In genomic region chr15:75367406-75367912, GRCh38 we compare ENCODE assay signal across 8 cellular contexts. TPM values are rescaled to one million over a fixed set of nuclear protein-coding genes. Genes with fewer than 3 reads are reported as not detected.
DNase-seq lines count a peak whose midpoint lies in the region; ATAC-seq, FAIRE-seq and TF ChIP-seq lines count a peak whose summit lies in the region.

No MANE protein-coding gene starts in this region.

- H3K36me3 ChIP-seq in SK-N-SH (replicated peaks in 1 of 2; ENCODE audit: control insufficient read depth in 1 of 2, insufficient read depth in 2 of 2, low read length in 1 of 2) (peaks cover 51 to 55% of the 10 kb centered on the region in 2 experiments), kidney (ENCODE audit: control insufficient read depth in 1 of 2, insufficient read depth in 2 of 2, low read length in 2 of 2) (peaks cover 34 to 50% of the 10 kb centered on the region in 2 donors), stomach (peaks cover 42 to 78% (median 67%) of the 10 kb centered on the region in 4 donors)

- H3K4me1 Mint-ChIP-seq in activated naive CD8-positive, alpha-beta T cell treated with anti-CD3 and anti-CD28 coated beads for 36 hours, result peaks cover 18% of the 10 kb centered on the region

- no peaks in the 10 kb centered on the region for H3K9me3 Mint-ChIP-seq in activated naive CD8-positive, alpha-beta T cell treated with anti-CD3 and anti-CD28 coated beads for 36 hours

- H3K4me3 ChIP-seq in SK-N-SH (ENCODE audit: low read depth in 2 of 2, low read length in 1 of 2) (peak overlapping the region; percentile 73 to 92), kidney (ENCODE audit: low read length in 2 of 2) (peak overlapping the region; percentile 52 to 84), stomach (peak overlapping the region; percentile 82 to 90 (median 88))

- H3K4me1 ChIP-seq in SK-N-SH (ENCODE audit: control insufficient read depth in 1 of 2, insufficient read depth in 2 of 2, low read depth in 1 of 2, low read length in 1 of 2) (peaks cover 5 to 16% of the 10 kb centered on the region in 2 experiments; a peak in 3 of 4 replicates), kidney (ENCODE audit: control insufficient read depth in 1 of 2, insufficient read depth in 1 of 2, low read depth in 1 of 2, low read length in 2 of 2) (peaks cover 15 to 17% of the 10 kb centered on the region in 2 donors), stomach (peaks cover 19 to 30% (median 26%) of the 10 kb centered on the region in 4 donors)

- POLR2A ChIA-PET in SK-N-SH (lab: Yijun Ruan, JAX), result interaction anchor here (0.7 to 2.5 kb wide), 12 partner anchors 8 to 315 kb away, joined by 3 to 21 read pairs (median 6); partner anchors contain the start of genes IMP3, SIN3A, SNUPN and SNX33

- H3K9ac ChIP-seq in SK-N-SH, result peak overlapping the region; percentile 96; the same call in 1 of the 2 replicates
- H3K9ac ChIP-seq in kidney (ENCODE audit: low read length in 2 of 2), result peak overlapping the region; percentile 21 to 42

- TF ChIP-seq EP300 in SK-N-SH (IDR thresholded peaks at IDR 0.05; ENCODE audit: borderline replicate concordance in 1 of 2, low read depth in 1 of 2, low read length in 1 of 2) (no peak), stomach (IDR thresholded peaks at IDR 0.05) (no peak)

- H3K4me2 ChIP-seq in SK-N-SH, result peak overlapping the region; percentile 92

- DNase-seq in SK-N-SH (no peak), kidney (peak; percentile 45), stomach (no peak), NCI-H2081 treated with DMSO at 0.1 percent for 48 hours (lab: John Stamatoyannopoulos, UW) (no peak), NCI-H345 (lab: John Stamatoyannopoulos, UW) (no peak), NCI-H2171 (lab: John Stamatoyannopoulos, UW) (no peak)
- DNase-seq in activated naive CD8-positive, alpha-beta T cell treated with anti-CD3 and anti-CD28 coated beads for 36 hours, result no peak

- intact Hi-C loops in kidney (cut with DNase I) (no loop called here), stomach (cut with DNase I; ENCODE audit: low total_unique reads) (no loop called here)

- 42% methylated on average over 6 of the region's 7 CpGs for WGBS in SK-N-SH (ENCODE audit: low lambda C conversion rate)
- WGBS in stomach, 5 donors, result 27 to 43% (median 34%) methylated on average over 7 of the region's 7 CpGs

- H3K79me2 ChIP-seq in SK-N-SH (ENCODE audit: insufficient read depth), result peaks cover 36% of the 10 kb centered on the region

- H3K27me3 Mint-ChIP-seq in activated naive CD8-positive, alpha-beta T cell treated with anti-CD3 and anti-CD28 coated beads for 36 hours, result no peaks in the 10 kb centered on the region

- TF ChIP-seq CTCF in SK-N-SH (IDR thresholded peaks at IDR 0.05) (no peak; the same call in 1 of the 2 replicates), kidney (IDR thresholded peaks at IDR 0.05; ENCODE audit: borderline replicate concordance, extremely low read depth, insufficient read depth) (no peak), stomach (IDR thresholded peaks at IDR 0.05) (peak in 1 of 7 experiments; percentile 60)

- H3F3A ChIP-seq in SK-N-SH (replicated peaks; ENCODE audit: insufficient read depth), result peaks cover 10% of the 10 kb centered on the region

- peak overlapping the region; percentile 92 for H3K4me3 Mint-ChIP-seq in activated naive CD8-positive, alpha-beta T cell treated with anti-CD3 and anti-CD28 coated beads for 36 hours

- TF ChIP-seq RAD21 in SK-N-SH (IDR thresholded peaks at IDR 0.05; ENCODE audit: low read length), result no peak

- H3K27ac ChIP-seq in SK-N-SH (ENCODE audit: low read depth in 2 of 2, low read length in 1 of 2) (peak overlapping the region in 1 of 2 experiments; percentile 92; a peak in 2 of 4 replicates), kidney (ENCODE audit: low read depth in 2 of 2, low read length in 2 of 2) (peak overlapping the region; percentile 70 to 99), stomach (peak overlapping the region in 4 of 5 donors; percentile 99 to 100 (median 100))

- ATAC-seq in SK-N-SH treated with all-trans-retinoic acid at 6 μM for 48 hours, result no peak

- TF ChIP-seq POLR2A in stomach (IDR thresholded peaks at IDR 0.05), result no peak

- no peaks in the 10 kb centered on the region for H3K9me2 ChIP-seq in SK-N-SH

- peaks cover 18% of the 10 kb centered on the region for H3K36me3 Mint-ChIP-seq in activated naive CD8-positive, alpha-beta T cell treated with anti-CD3 and anti-CD28 coated beads for 36 hours

- CTCF ChIA-PET in SK-N-SH (lab: Yijun Ruan, JAX), result interaction anchor here (0.5 to 3.5 kb wide), 45 partner anchors 8 to 844 kb away, joined by 3 to 29 read pairs (median 4); partner anchors contain the start of genes C15orf39, IMP3, NEIL1 and PPCDC

- peak overlapping the region; percentile 80 for H3K27ac Mint-ChIP-seq in activated naive CD8-positive, alpha-beta T cell treated with anti-CD3 and anti-CD28 coated beads for 36 hours

- H4K20me1 ChIP-seq in SK-N-SH (ENCODE audit: insufficient read depth), result no peaks in the 10 kb centered on the region; the same call in 1 of the 2 replicates

- H3K9me3 ChIP-seq in SK-N-SH (no peaks in the 10 kb centered on the region), kidney (ENCODE audit: control insufficient read depth in 1 of 2, low read length in 2 of 2) (no peaks in the 10 kb centered on the region), stomach (no peaks in the 10 kb centered on the region)

- H3K27me3 ChIP-seq in SK-N-SH (ENCODE audit: insufficient read depth) (no peaks in the 10 kb centered on the region), stomach (no peaks in the 10 kb centered on the region)

- FAIRE-seq in kidney (lab: Jason Lieb, UNC), result no peak

- no peak overlapping the region for H2AFZ ChIP-seq in SK-N-SH (ENCODE audit: low read depth)

TF ChIP-seq in SK-N-SH, 30 proteins besides CTCF, POLR2A, EP300 and RAD21 (continues in another document):
- TF ChIP-seq JUND (IDR thresholded peaks at IDR 0.05), result no peak
- TF ChIP-seq, protein P1, sequence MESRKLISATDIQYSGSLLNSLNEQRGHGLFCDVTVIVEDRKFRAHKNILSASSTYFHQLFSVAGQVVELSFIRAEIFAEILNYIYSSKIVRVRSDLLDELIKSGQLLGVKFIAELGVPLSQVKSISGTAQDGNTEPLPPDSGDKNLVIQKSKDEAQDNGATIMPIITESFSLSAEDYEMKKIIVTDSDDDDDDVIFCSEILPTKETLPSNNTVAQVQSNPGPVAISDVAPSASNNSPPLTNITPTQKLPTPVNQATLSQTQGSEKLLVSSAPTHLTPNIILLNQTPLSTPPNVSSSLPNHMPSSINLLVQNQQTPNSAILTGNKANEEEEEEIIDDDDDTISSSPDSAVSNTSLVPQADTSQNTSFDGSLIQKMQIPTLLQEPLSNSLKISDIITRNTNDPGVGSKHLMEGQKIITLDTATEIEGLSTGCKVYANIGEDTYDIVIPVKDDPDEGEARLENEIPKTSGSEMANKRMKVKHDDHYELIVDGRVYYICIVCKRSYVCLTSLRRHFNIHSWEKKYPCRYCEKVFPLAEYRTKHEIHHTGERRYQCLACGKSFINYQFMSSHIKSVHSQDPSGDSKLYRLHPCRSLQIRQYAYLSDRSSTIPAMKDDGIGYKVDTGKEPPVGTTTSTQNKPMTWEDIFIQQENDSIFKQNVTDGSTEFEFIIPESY (IDR thresholded peaks at IDR 0.05; ENCODE audit: borderline replicate concordance, low read depth), result no peak
- TF ChIP-seq FOXM1 (IDR thresholded peaks at IDR 0.05; ENCODE audit: low read depth), result no peak
- TF ChIP-seq FOXJ3 (CRISPR knock-in tag; IDR thresholded peaks at IDR 0.05), result no peak

TF ChIP-seq in SK-N-SH treated with all-trans-retinoic acid at 6 μM for 48 hours, 23 proteins besides CTCF, POLR2A, EP300 and RAD21 (continues in another document):
- TF ChIP-seq, protein P2, sequence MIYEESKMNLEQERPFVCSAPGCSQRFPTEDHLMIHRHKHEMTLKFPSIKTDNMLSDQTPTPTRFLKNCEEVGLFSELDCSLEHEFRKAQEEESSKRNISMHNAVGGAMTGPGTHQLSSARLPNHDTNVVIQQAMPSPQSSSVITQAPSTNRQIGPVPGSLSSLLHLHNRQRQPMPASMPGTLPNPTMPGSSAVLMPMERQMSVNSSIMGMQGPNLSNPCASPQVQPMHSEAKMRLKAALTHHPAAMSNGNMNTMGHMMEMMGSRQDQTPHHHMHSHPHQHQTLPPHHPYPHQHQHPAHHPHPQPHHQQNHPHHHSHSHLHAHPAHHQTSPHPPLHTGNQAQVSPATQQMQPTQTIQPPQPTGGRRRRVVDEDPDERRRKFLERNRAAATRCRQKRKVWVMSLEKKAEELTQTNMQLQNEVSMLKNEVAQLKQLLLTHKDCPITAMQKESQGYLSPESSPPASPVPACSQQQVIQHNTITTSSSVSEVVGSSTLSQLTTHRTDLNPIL (CRISPR knock-in tag; IDR thresholded peaks at IDR 0.05; ENCODE audit: low read depth), result no peak
- TF ChIP-seq ARNTL (CRISPR knock-in tag; IDR thresholded peaks at IDR 0.05; ENCODE audit: borderline replicate concordance, low read depth), result no peak
- TF ChIP-seq ZFP30 (CRISPR knock-in tag; IDR thresholded peaks at IDR 0.05), result no peak
- no peak for TF ChIP-seq RARB (CRISPR knock-in tag; IDR thresholded peaks at IDR 0.05)
- TF ChIP-seq TCF4 (CRISPR knock-in tag; IDR thresholded peaks at IDR 0.05; ENCODE audit: borderline replicate concordance), result no peak
- TF ChIP-seq OSR1 (CRISPR knock-in tag; IDR thresholded peaks at IDR 0.05), result no peak
- no peak for TF ChIP-seq SNAI2 (CRISPR knock-in tag; IDR thresholded peaks at IDR 0.05)

RNA-seq across cellular contexts. Expression of gene MAN2C1, which starts 0.9 kb away (rescaled TPM):
- polyA plus RNA-seq in SK-N-SH (2012; rRNA removed) (132 and 169 TPM in 2 replicates), kidney (ENCODE audit: insufficient read depth, low read depth, low replicate concordance) (126 TPM), stomach (100 to 1,000 TPM; 103 to 143 (median 135) TPM)
- polyA plus RNA-seq in SK-N-SH (2012; cell fraction: cytosol; rRNA removed), result 8.8 and 16.5 TPM in 2 replicates
- 1,319 and 1,662 TPM in 2 replicates for polyA plus RNA-seq in SK-N-SH (2012; cell fraction: nucleus; rRNA removed)
- total RNA-seq in activated naive CD8-positive, alpha-beta T cell treated with anti-CD3 and anti-CD28 coated beads for 36 hours, result 100 to 1,000 TPM; 123 to 135 TPM
- total RNA-seq in kidney (246 TPM), stomach (100 to 1,000 TPM; 256 to 629 (median 539) TPM)

RNA-seq across cellular contexts. Expression of gene NEIL1, which starts 20.6 kb away (rescaled TPM):
- polyA plus RNA-seq in SK-N-SH (2012; rRNA removed) (11.4 and 12.0 TPM in 2 replicates), kidney (ENCODE audit: insufficient read depth, low read depth, low replicate concordance) (22.6 TPM), stomach (10 to 100 TPM; 18.2 to 38.6 (median 23.5) TPM)
- 2.1 and 2.8 TPM in 2 replicates for polyA plus RNA-seq in SK-N-SH (2012; cell fraction: cytosol; rRNA removed)
- 75.4 and 115 TPM in 2 replicates for polyA plus RNA-seq in SK-N-SH (2012; cell fraction: nucleus; rRNA removed)
- total RNA-seq in activated naive CD8-positive, alpha-beta T cell treated with anti-CD3 and anti-CD28 coated beads for 36 hours, result 1 to 10 TPM; 5.4 to 7.3 TPM
- total RNA-seq in kidney (42.9 TPM), stomach (100 to 1,000 TPM in 3 of 5 donors, 10 to 100 TPM in 2; 22.2 to 793 (median 111) TPM)

RNA-seq across cellular contexts. Expression of gene COMMD4, which starts 31.6 kb away (rescaled TPM):
- polyA plus RNA-seq in SK-N-SH (2012; rRNA removed) (197 and 223 TPM in 2 replicates), kidney (ENCODE audit: insufficient read depth, low read depth, low replicate concordance) (162 TPM), stomach (100 to 1,000 TPM; 102 to 130 (median 123) TPM)
- polyA plus RNA-seq in SK-N-SH (2012; cell fraction: cytosol; rRNA removed), result 103 and 144 TPM in 2 replicates
- polyA plus RNA-seq in SK-N-SH (2012; cell fraction: nucleus; rRNA removed), result 286 and 334 TPM in 2 replicates
- total RNA-seq in activated naive CD8-positive, alpha-beta T cell treated with anti-CD3 and anti-CD28 coated beads for 36 hours, result 10 to 100 TPM; 92.7 to 97.4 TPM
- total RNA-seq in kidney (67.6 TPM), stomach (100 to 1,000 TPM in 1 of 5 donors, 10 to 100 TPM in 4; 38.5 to 183 (median 61.7) TPM)
